In the genomic region with DNA sequence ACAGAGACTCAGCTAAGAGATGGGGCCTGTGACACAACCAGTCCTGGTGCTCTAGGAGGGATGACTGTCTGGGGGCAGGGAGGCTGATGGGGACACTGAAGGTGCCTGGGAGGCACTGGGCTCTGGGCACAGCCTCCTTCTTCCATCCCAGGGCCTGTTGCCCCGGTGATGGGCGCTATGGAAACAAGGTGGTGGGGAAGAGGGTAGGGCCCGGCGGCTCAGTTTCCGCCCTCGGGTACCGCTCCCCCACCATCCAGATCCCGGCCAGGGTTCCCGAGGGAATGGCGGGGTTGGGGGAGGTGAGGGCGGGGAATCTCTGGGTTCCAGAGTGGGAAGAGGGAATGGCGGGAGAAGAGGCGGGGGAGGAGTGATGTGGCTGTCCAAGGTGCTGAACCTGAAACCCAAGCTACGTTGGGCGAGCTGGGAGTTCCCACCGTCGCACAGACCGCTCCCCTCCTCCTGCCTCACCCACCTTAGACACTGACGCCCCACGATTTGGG, we compare ENCODE assay signal across 9 cellular contexts. TPM values are rescaled to one million over a fixed set of nuclear protein-coding genes. Genes with fewer than 3 reads are reported as not detected.
A peak's percentile ranks its signal among the peaks of the same experiment; 100 is the strongest.
DNase-seq lines count a peak whose midpoint lies in the region; ATAC-seq, FAIRE-seq and TF ChIP-seq lines count a peak whose summit lies in the region.
"Had no signal": no experiment of that assay in that cellular context is flagged by ENCODE, and none has a peak within 500 bp of the region (broad histone marks: within the 10 kb centered on the region; RNA-seq: fewer than 3 reads in every experiment).

No MANE protein-coding gene starts in this region.

- H3K9me2 ChIP-seq in OCI-LY7 (ENCODE audit: insufficient read depth, low read length), result no peaks in the 10 kb centered on the region

- H3K36me3 ChIP-seq in cardiac muscle cell, result no peaks in the 10 kb centered on the region
- no peaks in the 10 kb centered on the region for H3K36me3 ChIP-seq in OCI-LY7 (ENCODE audit: insufficient read depth, low read length)
- no peaks in the 10 kb centered on the region for H3K36me3 ChIP-seq in osteoblast (ENCODE audit: insufficient read depth, low read length)

- H3K4me3 ChIP-seq in cardiac muscle cell, result no peak overlapping the region
- no peak overlapping the region for H3K4me3 ChIP-seq in OCI-LY7 (ENCODE audit: low read depth, low read length, poor library complexity, severe bottlenecking)
- no peak overlapping the region for H3K4me3 ChIP-seq in osteoblast (ENCODE audit: insufficient read depth, low read length)
- no peak overlapping the region for H3K4me3 ChIP-seq in lower leg skin (ENCODE audit: low read depth, poor library complexity, severe bottlenecking)

- H2AFZ ChIP-seq in OCI-LY7 (ENCODE audit: low read length), result no peak overlapping the region
- H2AFZ ChIP-seq in osteoblast (ENCODE audit: low read length), result no peak overlapping the region

- H3K27me3 ChIP-seq in cardiac muscle cell (peaks cover 56% of the 10 kb centered on the region), osteoblast (ENCODE audit: insufficient read depth, low read length) (peaks cover 35% of the 10 kb centered on the region)

- WGBS in lower leg skin, 2 donors, result 8 to 11% methylated on average over 20 of the region's 20 CpGs

- no TSS peak for BruUV-seq in OCI-LY7 (replicated peaks; lab: Mats Ljungman, UMichigan)

- DNase-seq in cardiac muscle cell (ENCODE audit: low read depth in 1 of 2, low spot score in 1 of 2), result peak; percentile 57 to 88
- no peak for DNase-seq in Right ventricle myocardium superior
- peak; percentile 13 for DNase-seq in OCI-LY7 (ENCODE audit: low spot score)
- peak; percentile 87 for DNase-seq in ecto neural progenitor cell (ENCODE audit: low spot score)
- peak; percentile 95 for DNase-seq in osteoblast (ENCODE audit: insufficient read length, low spot score, missing footprints)
- DNase-seq in GM19239 (ENCODE audit: insufficient read length, low spot score), result no peak
- no peak for DNase-seq in lower leg skin (ENCODE audit: low spot score in 2 of 2)

- FAIRE-seq in GM19239 (lab: Jason Lieb, UNC), result no peak

- no peak overlapping the region for H3K4me2 ChIP-seq in OCI-LY7 (ENCODE audit: low read length)
- H3K4me2 ChIP-seq in osteoblast (ENCODE audit: insufficient read depth, low read length), result peak overlapping the region; percentile 63

- no peaks in the 10 kb centered on the region for H4K20me1 ChIP-seq in OCI-LY7 (ENCODE audit: insufficient read depth, low read length)
- no peaks in the 10 kb centered on the region for H4K20me1 ChIP-seq in osteoblast (ENCODE audit: insufficient read depth, low read length)

- no peak for TF ChIP-seq POLR2A in lower leg skin (IDR thresholded peaks at IDR 0.05)

- H3K79me2 ChIP-seq in OCI-LY7 (ENCODE audit: insufficient read depth, low read depth, low read length) (no peaks in the 10 kb centered on the region), osteoblast (ENCODE audit: insufficient read depth, low read length) (no peaks in the 10 kb centered on the region)

- TF ChIP-seq CTCF in cardiac muscle cell (IDR thresholded peaks at IDR 0.05; ENCODE audit: low read depth, low read length) (no peak), OCI-LY7 (conservative IDR thresholded peaks at IDR 0.05; ENCODE audit: low read length) (no peak), osteoblast (IDR thresholded peaks at IDR 0.05; ENCODE audit: extremely low read depth, low read depth, low read length) (no peak), lower leg skin (IDR thresholded peaks at IDR 0.05) (no peak)

- CTCF ChIA-PET in OCI-LY7 (lab: Charles Lee; ENCODE audit: unreplicated experiment), result no interaction called here

- H3K27ac ChIP-seq in cardiac muscle cell (no peak overlapping the region), OCI-LY7 (ENCODE audit: low read depth, low read length, poor library complexity, severe bottlenecking) (no peak overlapping the region), osteoblast (ENCODE audit: low read depth, low read length) (no peak overlapping the region)

- intact Hi-C loops in Right ventricle myocardium superior (cut with DNase I), result loop anchor here (5.0 to 10.0 kb wide), 2 partner anchors 63 to 345 kb away; no protein-coding TSS in a partner anchor
- intact Hi-C loops in OCI-LY7 (cut with micrococcal nuclease; ENCODE audit: unreplicated experiment), result loop anchor here (2.0 to 10.0 kb wide), 3 partner anchors 48 to 225 kb away; no protein-coding TSS in a partner anchor
- intact Hi-C loops in lower leg skin (cut with DNase I; ENCODE audit: low total_unique reads), result no loop called here

- H3K9me3 ChIP-seq in cardiac muscle cell (ENCODE audit: low read depth) (no peaks in the 10 kb centered on the region), OCI-LY7 (ENCODE audit: low read length) (no peaks in the 10 kb centered on the region), osteoblast (ENCODE audit: low read depth, low read length) (no peaks in the 10 kb centered on the region)

- H3K4me1 ChIP-seq in cardiac muscle cell (ENCODE audit: low read depth) (peaks cover 10% of the 10 kb centered on the region), OCI-LY7 (ENCODE audit: insufficient read depth, low read length, poor library complexity, severe bottlenecking) (peaks cover 26% of the 10 kb centered on the region), osteoblast (ENCODE audit: insufficient read depth, low read length) (peaks cover 26% of the 10 kb centered on the region)

- POLR2A ChIA-PET in OCI-LY7 (lab: Charles Lee), result no interaction called here

- ATAC-seq in Right ventricle myocardium superior (ENCODE audit: poor library complexity), result no peak
- no peak for ATAC-seq in GM19397 (IDR thresholded peaks at IDR 0.05; ENCODE audit: unreplicated experiment)

RNA-seq across cellular contexts. Expression of gene KCNH4, which starts 1.0 kb away (rescaled TPM):
- total RNA-seq in cardiac muscle cell (not detected in 2 replicates), Right ventricle myocardium superior (0.13 TPM), OCI-LY7 (2022) (not detected in 2 replicates), osteoblast (not detected in 2 replicates), lower leg skin (not detected)
- polyA plus RNA-seq in cardiac muscle cell, result not detected in 2 replicates
- total RNA-seq in OCI-LY7 (2014; rRNA removed; shearing (Covaris generic)), result not detected in 2 replicates
- total RNA-seq: pulmonary artery endothelial cell had no signal

RNA-seq across cellular contexts. Expression of gene HCRT, which starts 5.3 kb away (rescaled TPM):
- total RNA-seq in cardiac muscle cell, result 1.3 TPM in 1 of 2 replicates, not detected in the other
- 1.9 TPM in 1 of 2 replicates, not detected in the other for polyA plus RNA-seq in cardiac muscle cell
- not detected for total RNA-seq in Right ventricle myocardium superior
- not detected in 2 replicates for total RNA-seq in OCI-LY7 (2014; rRNA removed; shearing (Covaris generic))
- not detected in 2 replicates for total RNA-seq in OCI-LY7 (2022)
- not detected in 2 replicates for total RNA-seq in osteoblast
- not detected for total RNA-seq in lower leg skin
- total RNA-seq: pulmonary artery endothelial cell had no signal

RNA-seq across cellular contexts. Expression of gene GHDC, which starts 14.3 kb away (rescaled TPM):
- total RNA-seq in cardiac muscle cell (7.3 and 13.5 TPM in 2 replicates), Right ventricle myocardium superior (8.1 TPM), OCI-LY7 (2022) (25.0 and 33.2 TPM in 2 replicates), osteoblast (26.8 and 31.8 TPM in 2 replicates), lower leg skin (10 to 100 TPM; 14.6 to 51.8 (median 20.7) TPM)
- 7.4 and 13.4 TPM in 2 replicates for polyA plus RNA-seq in cardiac muscle cell
- total RNA-seq in OCI-LY7 (2014; rRNA removed; shearing (Covaris generic)), result 30.0 and 30.7 TPM in 2 replicates

RNA-seq across cellular contexts. Expression of gene RAB5C, which starts 25.2 kb away (rescaled TPM):
- total RNA-seq in cardiac muscle cell, result 41.8 and 53.8 TPM in 2 replicates
- polyA plus RNA-seq in cardiac muscle cell, result 44.8 and 65.1 TPM in 2 replicates
- total RNA-seq in Right ventricle myocardium superior, result 38.6 TPM
- 37.3 and 50.1 TPM in 2 replicates for total RNA-seq in OCI-LY7 (2014; rRNA removed; shearing (Covaris generic))
- total RNA-seq in OCI-LY7 (2022), result 60.6 and 61.2 TPM in 2 replicates
- total RNA-seq in osteoblast, result 80.0 and 90.5 TPM in 2 replicates
- total RNA-seq in lower leg skin, result 100 to 1,000 TPM in 1 of 4 donors, 10 to 100 TPM in 3; 74.0 to 104 (median 87.4) TPM

RNA-seq across cellular contexts. Expression of gene HSPB9, which starts 57.4 kb away (rescaled TPM):
- total RNA-seq in cardiac muscle cell (0.06 and 0.67 TPM in 2 replicates), Right ventricle myocardium superior (0.11 TPM), OCI-LY7 (2022) (not detected in 2 replicates), osteoblast (not detected in 2 replicates), lower leg skin (under 1 TPM in 1 of 4 donors, not detected in 3; 0.23 TPM)
- polyA plus RNA-seq in cardiac muscle cell, result 0.51 and 0.52 TPM in 2 replicates
- total RNA-seq in OCI-LY7 (2014; rRNA removed; shearing (Covaris generic)), result 0.16 TPM in 1 of 2 replicates, not detected in the other
- total RNA-seq: pulmonary artery endothelial cell had no signal

Comparison
In these comparisons a context has a peak if more than half of its experiments do, and no peak if none do; other contexts are left out.
1. DNase-seq: peak in cardiac muscle cell (2 of 2), OCI-LY7 (single experiment), ecto neural progenitor cell (single experiment) and osteoblast (single experiment); none in Right ventricle myocardium superior (single experiment), GM19239 (single experiment) and lower leg skin (0 of 2).